In the genomic region with DNA sequence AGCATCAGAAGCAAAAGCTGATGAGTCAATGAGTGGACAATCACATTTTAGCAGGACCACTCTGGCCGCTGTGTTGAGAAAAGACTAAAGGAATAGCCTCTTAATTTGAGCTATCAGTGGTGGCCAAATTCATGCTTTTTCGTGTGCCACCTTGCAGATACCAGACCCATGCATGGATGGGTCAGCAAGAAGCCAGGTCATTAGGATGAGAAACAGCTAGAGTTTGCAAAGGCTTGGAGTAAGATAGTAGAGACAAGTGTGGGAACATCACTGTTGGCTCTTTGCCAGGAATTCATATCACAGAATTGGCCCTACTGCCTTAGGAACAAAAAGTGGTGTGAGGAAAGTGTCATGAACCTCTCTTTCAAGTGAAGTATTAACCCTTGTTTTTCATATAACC, we compare ENCODE assay signal across 11 cellular contexts.
DNase-seq lines count a peak whose midpoint lies in the region; TF ChIP-seq lines count a peak whose summit lies in the region.
"Had no signal": no experiment of that assay in that cellular context is flagged by ENCODE, and none has a peak within 500 bp of the region (broad histone marks: within the 10 kb centered on the region; RNA-seq: fewer than 3 reads in every experiment).

No MANE protein-coding gene starts in this region.

- TF ChIP-seq POLR2A in erythroblast (IDR thresholded peaks at IDR 0.05; ENCODE audit: low read length): no peak

- peak; percentile 10 for DNase-seq in NCI-H345 (lab: John Stamatoyannopoulos, UW)
- no peak for DNase-seq in NCI-H345 treated with DMSO at 0.1 percent for 48 hours (lab: John Stamatoyannopoulos, UW; ENCODE audit: unreplicated experiment)
- peak; percentile 61 for DNase-seq in OCI-M1 (lab: John Stamatoyannopoulos, UW)
- DNase-seq in erythroblast (lab: John Stamatoyannopoulos, UW): peak; percentile 63 to 64
- no peak for DNase-seq in activated naive CD4-positive, alpha-beta T cell treated with Interleukin-2 at 50 U/mL for 16 hours
- DNase-seq in activated naive CD4-positive, alpha-beta T cell treated with anti-CD3 and anti-CD28 coated beads, Interleukin-2, amount 50 U/mL, for 16 hours: no peak
- DNase-seq: BE2C; Caco-2; CD8-positive, alpha-beta memory T cell; IMR-90 had no signal

- TF ChIP-seq RAD21 in Ishikawa (IDR thresholded peaks at IDR 0.05; ENCODE audit: low read depth): no peak

- TF ChIP-seq EP300 in Ishikawa (IDR thresholded peaks at IDR 0.05; ENCODE audit: borderline replicate concordance): no peak

TF ChIP-seq in Ishikawa, 13 proteins besides CTCF, POLR2A, EP300 and RAD21:
- TF ChIP-seq NFIC (IDR thresholded peaks at IDR 0.05) (0 out of 2 replicates have a peak, but pooled peaks have one; percentile 6), YY1 (IDR thresholded peaks at IDR 0.05; ENCODE audit: low read depth) (no peak), MAX (IDR thresholded peaks at IDR 0.05) (no peak)
- TF ChIP-seq, protein P1, sequence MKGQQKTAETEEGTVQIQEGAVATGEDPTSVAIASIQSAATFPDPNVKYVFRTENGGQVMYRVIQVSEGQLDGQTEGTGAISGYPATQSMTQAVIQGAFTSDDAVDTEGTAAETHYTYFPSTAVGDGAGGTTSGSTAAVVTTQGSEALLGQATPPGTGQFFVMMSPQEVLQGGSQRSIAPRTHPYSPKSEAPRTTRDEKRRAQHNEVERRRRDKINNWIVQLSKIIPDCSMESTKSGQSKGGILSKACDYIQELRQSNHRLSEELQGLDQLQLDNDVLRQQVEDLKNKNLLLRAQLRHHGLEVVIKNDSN (IDR thresholded peaks at IDR 0.05): no peak

Comparison
In these comparisons a context has a peak if more than half of its experiments do, and no peak if none do; other contexts are left out.
1. DNase-seq: peak in NCI-H345 (single experiment), OCI-M1 (single experiment) and erythroblast (2 of 2); none in NCI-H345 treated with DMSO at 0.1 percent for 48 hours (single experiment), activated naive CD4-positive, alpha-beta T cell treated with Interleukin-2 at 50 U/mL for 16 hours (single experiment) and activated naive CD4-positive, alpha-beta T cell treated with anti-CD3 and anti-CD28 coated beads, Interleukin-2, amount 50 U/mL, for 16 hours (single experiment).